ENCODE assay signal across 33 cellular contexts in genomic region chr10:31014146-31014880, GRCh38.
"Had no signal": no experiment of that assay in that cellular context is flagged by ENCODE, and none has a peak within 500 bp of the region (broad histone marks: within the 10 kb centered on the region; RNA-seq: fewer than 3 reads in every experiment).

No MANE protein-coding gene starts in this region.

- H3K27ac ChIP-seq: body of pancreas, breast epithelium, Peyer's patch, RWPE1 had no signal

- H3K4me1 ChIP-seq: breast epithelium, Peyer's patch had no signal

- H3K4me3 ChIP-seq: body of pancreas, breast epithelium, MG63, Peyer's patch had no signal

- H3K36me3 ChIP-seq: breast epithelium, MG63, Peyer's patch had no signal

- DNase-seq: activated CD4-positive, alpha-beta T cell treated with anti-CD3 and anti-CD28 coated beads, Interleukin-2, amount 10 ng/mL, durations not matched to agents 24 days and 14 days; activated CD4-positive, alpha-beta T cell treated with anti-CD3 and anti-CD28 coated beads, Interleukin-2, amount 50 U/mL, for 4 hours; activated CD8-positive, alpha-beta T cell treated with anti-CD3 and anti-CD28 coated beads for 36 hours; activated gamma-delta T cell; activated naive CD4-positive, alpha-beta T cell treated with Interleukin-2 at 50 U/mL for 16 hours; activated naive CD8-positive, alpha-beta T cell treated with anti-CD3 and anti-CD28 coated beads, Interleukin-2, amount 10 ng/mL, durations not matched to agents 7 days and 5 days; activated T-cell treated with anti-CD3 and anti-CD28 coated beads, Interleukin-2, amount 50 U/mL, for 24 hours; body of pancreas; Kasumi-1; KG1; MG63; NCI-H1048; NCI-H1105 treated with DMSO at 0.1 percent for 48 hours; NCI-H1436; NCI-H1694; NCI-H1930; NCI-H2081 treated with DMSO at 0.1 percent for 48 hours; NCI-H226; NCI-H446 treated with DMSO at 0.1 percent for 48 hours; NCI-H69; NK-92 treated with Interleukin-12 subunit alpha and Interleukin-12 subunit beta, amount 100 ng/mL, for 24 hours; PC-3; Peyer's patch; SIG-M5; T-cell; T-helper 17 cell; T1000 had no signal

- ATAC-seq: activated CD8-positive, alpha-beta T cell treated with anti-CD3 and anti-CD28 coated beads for 36 hours; body of pancreas; PC-3; Right ventricle myocardium inferior; SK-N-SH treated with all-trans-retinoic acid at 6 μM for 48 hours; T-cell; T-helper 17 cell had no signal

- H3K9me3 ChIP-seq: body of pancreas, breast epithelium, MG63, Peyer's patch had no signal

- FAIRE-seq: astrocyte, TTC549 had no signal

- H3K27me3 ChIP-seq: body of pancreas, breast epithelium, MG63, Peyer's patch had no signal
